30 cellular contexts compared by ENCODE assay signal in genomic region chr5:54563083-54563761, GRCh38.
"Had no signal": no experiment of that assay in that cellular context is flagged by ENCODE, and none has a peak within 500 bp of the region (broad histone marks: within the 10 kb centered on the region; RNA-seq: fewer than 3 reads in every experiment).

No MANE protein-coding gene starts in this region.

- H3K9me3 ChIP-seq: gastrocnemius medialis, psoas muscle, right atrium auricular region, stomach, thyroid gland, upper lobe of left lung had no signal

- H3K4me2 ChIP-seq: hepatocyte had no signal

- H3K27ac Mint-ChIP-seq: activated CD4-positive, alpha-beta T cell treated with anti-CD3 and anti-CD28 coated beads for 36 hours; activated CD8-positive, alpha-beta memory T cell treated with anti-CD3 and anti-CD28 coated beads, Interleukin-2, amount 10 ng/mL, durations not matched to agents 7 days and 5 days; activated CD8-positive, alpha-beta T cell treated with anti-CD3 and anti-CD28 coated beads, Interleukin-2, amount 10 ng/mL, durations not matched to agents 7 days and 5 days; activated naive CD4-positive, alpha-beta T cell treated with anti-CD3 and anti-CD28 coated beads, Interleukin-2, amount 50 U/mL, for 72 hours; naive thymus-derived CD4-positive, alpha-beta T cell; stimulated activated naive B cell treated with anti-CD40 and anti-IgM and Interleukin-4, amounts not matched to agents 10 μg/mL and 1 μg/mL and 100 μg/mL, for 72 hours had no signal

- H3K9ac ChIP-seq: parathyroid adenoma had no signal

- H3K4me1 ChIP-seq: gastrocnemius medialis, parathyroid adenoma, psoas muscle, right atrium auricular region, stomach, thyroid gland, upper lobe of left lung had no signal

- DNase-seq: activated CD4-positive, alpha-beta T cell treated with anti-CD3 and anti-CD28 coated beads for 36 hours; activated CD4-positive, CD25-positive, alpha-beta regulatory T cell; activated CD8-positive, alpha-beta memory T cell treated with anti-CD3 and anti-CD28 coated beads, Interleukin-2, amount 10 ng/mL, durations not matched to agents 7 days and 5 days; activated CD8-positive, alpha-beta T cell treated with anti-CD3 and anti-CD28 coated beads, Interleukin-2, amount 10 ng/mL, durations not matched to agents 7 days and 5 days; activated naive CD4-positive, alpha-beta T cell; activated T-cell treated with anti-CD3 and anti-CD28 coated beads, Interleukin-2, amount 50 U/mL, for 48 hours; dorsolateral prefrontal cortex; effector memory CD4-positive, alpha-beta T cell; gastrocnemius medialis; glutamatergic neuron; left cardiac atrium; left ventricle myocardium superior; midbrain; naive thymus-derived CD4-positive, alpha-beta T cell; occipital lobe; psoas muscle; stimulated activated CD4-positive, alpha-beta T cell treated with anti-CD3 and anti-CD28 coated beads, Interleukin-15, amount 100 ng/mL, for 24 hours; stimulated activated CD4-positive, alpha-beta T cell treated with anti-CD3 and anti-CD28 coated beads, Interleukin-2, amount 100 ng/mL, for 24 hours; stimulated activated naive B cell treated with anti-CD40 and anti-IgM and Interleukin-4, amounts not matched to agents 10 μg/mL and 1 μg/mL and 100 μg/mL, for 72 hours; stomach; thyroid gland; upper lobe of left lung had no signal

- H3K27me3 ChIP-seq: cardiac muscle cell, dorsolateral prefrontal cortex, gastrocnemius medialis, hepatocyte, right atrium auricular region, stomach, thyroid gland, upper lobe of left lung had no signal

- H3K4me3 ChIP-seq: cardiac muscle cell, coronary artery, dorsolateral prefrontal cortex, gastrocnemius medialis, hepatocyte, psoas muscle, right atrium auricular region, stomach, thyroid gland, upper lobe of left lung had no signal

- H3K4me1 Mint-ChIP-seq: activated CD4-positive, alpha-beta T cell treated with anti-CD3 and anti-CD28 coated beads for 36 hours; activated CD8-positive, alpha-beta memory T cell treated with anti-CD3 and anti-CD28 coated beads, Interleukin-2, amount 10 ng/mL, durations not matched to agents 7 days and 5 days; naive thymus-derived CD4-positive, alpha-beta T cell; neural crest cell had no signal

- H3K4me3 Mint-ChIP-seq: activated CD4-positive, alpha-beta T cell treated with anti-CD3 and anti-CD28 coated beads for 36 hours; activated CD8-positive, alpha-beta memory T cell treated with anti-CD3 and anti-CD28 coated beads, Interleukin-2, amount 10 ng/mL, durations not matched to agents 7 days and 5 days; activated CD8-positive, alpha-beta T cell treated with anti-CD3 and anti-CD28 coated beads, Interleukin-2, amount 10 ng/mL, durations not matched to agents 7 days and 5 days; naive thymus-derived CD4-positive, alpha-beta T cell; neural crest cell; stimulated activated naive B cell treated with anti-CD40 and anti-IgM and Interleukin-4, amounts not matched to agents 10 μg/mL and 1 μg/mL and 100 μg/mL, for 72 hours had no signal

- H3K27me3 Mint-ChIP-seq: activated CD4-positive, alpha-beta T cell treated with anti-CD3 and anti-CD28 coated beads for 36 hours; activated CD8-positive, alpha-beta memory T cell treated with anti-CD3 and anti-CD28 coated beads, Interleukin-2, amount 10 ng/mL, durations not matched to agents 7 days and 5 days; naive thymus-derived CD4-positive, alpha-beta T cell; stimulated activated naive B cell treated with anti-CD40 and anti-IgM and Interleukin-4, amounts not matched to agents 10 μg/mL and 1 μg/mL and 100 μg/mL, for 72 hours had no signal

- H3K36me3 ChIP-seq: cardiac muscle cell, gastrocnemius medialis, right atrium auricular region, stomach, thyroid gland, upper lobe of left lung had no signal

- H3K36me3 Mint-ChIP-seq: activated CD8-positive, alpha-beta memory T cell treated with anti-CD3 and anti-CD28 coated beads, Interleukin-2, amount 10 ng/mL, durations not matched to agents 7 days and 5 days; activated naive CD4-positive, alpha-beta T cell treated with anti-CD3 and anti-CD28 coated beads, Interleukin-2, amount 50 U/mL, for 72 hours had no signal

- H3K27ac ChIP-seq: cardiac muscle cell, coronary artery, dorsolateral prefrontal cortex, gastrocnemius medialis, hepatocyte, parathyroid adenoma, psoas muscle, right atrium auricular region, stomach, thyroid gland, upper lobe of left lung had no signal

- ATAC-seq: activated CD4-positive, alpha-beta T cell treated with anti-CD3 and anti-CD28 coated beads for 36 hours; activated CD8-positive, alpha-beta memory T cell treated with anti-CD3 and anti-CD28 coated beads, Interleukin-2, amount 10 ng/mL, durations not matched to agents 7 days and 5 days; activated CD8-positive, alpha-beta T cell treated with anti-CD3 and anti-CD28 coated beads, Interleukin-2, amount 10 ng/mL, durations not matched to agents 7 days and 5 days; activated naive CD4-positive, alpha-beta T cell treated with anti-CD3 and anti-CD28 coated beads, Interleukin-2, amount 50 U/mL, for 72 hours; gastrocnemius medialis; left cardiac atrium; left ventricle myocardium superior; naive thymus-derived CD4-positive, alpha-beta T cell; psoas muscle; stimulated activated naive B cell treated with anti-CD40 and anti-IgM and Interleukin-4, amounts not matched to agents 10 μg/mL and 1 μg/mL and 100 μg/mL, for 72 hours had no signal

- H2AFZ ChIP-seq: hepatocyte, parathyroid adenoma had no signal

- FAIRE-seq: keratinocyte had no signal
